Comparison of ENCODE assay signal across 25 cellular contexts in genomic region chr5:132901730-132902129, GRCh38.
"Had no signal": no experiment of that assay in that cellular context is flagged by ENCODE, and none has a peak within 500 bp of the region (broad histone marks: within the 10 kb centered on the region; RNA-seq: fewer than 3 reads in every experiment).

No MANE protein-coding gene starts in this region.

- DNase-seq: activated CD4-positive, alpha-beta T cell treated with anti-CD3 and anti-CD28 coated beads, Interleukin-2, amount 50 U/mL, for 1 hour; activated CD4-positive, CD25-positive, alpha-beta regulatory T cell treated with anti-CD3 and anti-CD28 coated beads, Interleukin-2, amount 50 U/mL, for 72 hours; activated CD8-positive, alpha-beta T cell treated with anti-CD3 and anti-CD28 coated beads, Interleukin-2, amount 10 ng/mL, durations not matched to agents 7 days and 5 days; activated gamma-delta T cell treated with Interleukin-2 at 50 U/mL for 16 hours; aorta; central memory CD4-positive, alpha-beta T cell; colonic mucosa; dorsolateral prefrontal cortex; effector memory CD8-positive, alpha-beta T cell; gastrocnemius medialis; hypothalamus; left ventricle myocardium superior; mammary epithelial cell; midbrain; ovary; psoas muscle; stimulated activated CD4-positive, alpha-beta T cell treated with anti-CD3 and anti-CD28 coated beads, Interleukin-12 subunit alpha, Interleukin-12 subunit beta, amount 100 ng/mL, for 4 hours; stimulated activated CD4-positive, alpha-beta T cell treated with anti-CD3 and anti-CD28 coated beads, Interleukin-4, amount 100 ng/mL, for 4 hours; stimulated activated naive CD8-positive, alpha-beta T cell treated with anti-CD3 and anti-CD28 coated beads, Interleukin-15, Interleukin-2, amounts not matched to agents 100 U/mL and 50 U/mL, for 24 hours; upper lobe of left lung; WERI-Rb-1 had no signal

- H3K4me3 ChIP-seq: colonic mucosa, dorsolateral prefrontal cortex, esophagus muscularis mucosa, gastrocnemius medialis, ovary, psoas muscle, right atrium auricular region, upper lobe of left lung had no signal

- H3K36me3 ChIP-seq: ovary had no signal

- ATAC-seq: activated CD8-positive, alpha-beta T cell treated with anti-CD3 and anti-CD28 coated beads, Interleukin-2, amount 10 ng/mL, durations not matched to agents 7 days and 5 days; effector memory CD8-positive, alpha-beta T cell; gastrocnemius medialis; left ventricle myocardium superior; natural killer cell treated with Interleukin-12 subunit alpha and Interleukin-12 subunit beta and Interleukin-15 and Interleukin-18, amount 100 ng/mL, for 72 hours; psoas muscle; stimulated activated naive CD8-positive, alpha-beta T cell treated with anti-CD3 and anti-CD28 coated beads, Interleukin-15, Interleukin-2, amounts not matched to agents 100 U/mL and 50 U/mL, for 24 hours had no signal

- H3K4me1 ChIP-seq: colonic mucosa, esophagus muscularis mucosa, right atrium auricular region had no signal

- H3K27ac Mint-ChIP-seq: activated CD8-positive, alpha-beta T cell treated with anti-CD3 and anti-CD28 coated beads, Interleukin-2, amount 10 ng/mL, durations not matched to agents 7 days and 5 days; activated naive CD4-positive, alpha-beta T cell treated with anti-CD3 and anti-CD28 coated beads, Interleukin-2, amount 50 U/mL, for 24 hours; natural killer cell treated with Interleukin-12 subunit alpha and Interleukin-12 subunit beta and Interleukin-15 and Interleukin-18, amount 100 ng/mL, for 72 hours had no signal

- H3K27me3 Mint-ChIP-seq: activated naive CD4-positive, alpha-beta T cell treated with anti-CD3 and anti-CD28 coated beads, Interleukin-2, amount 50 U/mL, for 24 hours; effector memory CD8-positive, alpha-beta T cell; natural killer cell treated with Interleukin-12 subunit alpha and Interleukin-12 subunit beta and Interleukin-15 and Interleukin-18, amount 100 ng/mL, for 72 hours had no signal

- H3K27me3 ChIP-seq: colonic mucosa, dorsolateral prefrontal cortex, esophagus muscularis mucosa, gastrocnemius medialis, ovary, right atrium auricular region, upper lobe of left lung had no signal

- H3K4me3 Mint-ChIP-seq: activated CD8-positive, alpha-beta T cell treated with anti-CD3 and anti-CD28 coated beads, Interleukin-2, amount 10 ng/mL, durations not matched to agents 7 days and 5 days; activated naive CD4-positive, alpha-beta T cell treated with anti-CD3 and anti-CD28 coated beads, Interleukin-2, amount 50 U/mL, for 24 hours; effector memory CD8-positive, alpha-beta T cell; natural killer cell treated with Interleukin-12 subunit alpha and Interleukin-12 subunit beta and Interleukin-15 and Interleukin-18, amount 100 ng/mL, for 72 hours had no signal

- H3K9me3 Mint-ChIP-seq: activated naive CD4-positive, alpha-beta T cell treated with anti-CD3 and anti-CD28 coated beads, Interleukin-2, amount 50 U/mL, for 24 hours; effector memory CD8-positive, alpha-beta T cell; natural killer cell treated with Interleukin-12 subunit alpha and Interleukin-12 subunit beta and Interleukin-15 and Interleukin-18, amount 100 ng/mL, for 72 hours had no signal

- H3K9me3 ChIP-seq: colonic mucosa, esophagus muscularis mucosa, gastrocnemius medialis, ovary, psoas muscle, right atrium auricular region, upper lobe of left lung had no signal

- H3K27ac ChIP-seq: colonic mucosa, esophagus muscularis mucosa, gastrocnemius medialis, ovary, psoas muscle, right atrium auricular region, upper lobe of left lung, WERI-Rb-1 had no signal
